1 cellular context compared by ENCODE assay signal in the genomic region with DNA sequence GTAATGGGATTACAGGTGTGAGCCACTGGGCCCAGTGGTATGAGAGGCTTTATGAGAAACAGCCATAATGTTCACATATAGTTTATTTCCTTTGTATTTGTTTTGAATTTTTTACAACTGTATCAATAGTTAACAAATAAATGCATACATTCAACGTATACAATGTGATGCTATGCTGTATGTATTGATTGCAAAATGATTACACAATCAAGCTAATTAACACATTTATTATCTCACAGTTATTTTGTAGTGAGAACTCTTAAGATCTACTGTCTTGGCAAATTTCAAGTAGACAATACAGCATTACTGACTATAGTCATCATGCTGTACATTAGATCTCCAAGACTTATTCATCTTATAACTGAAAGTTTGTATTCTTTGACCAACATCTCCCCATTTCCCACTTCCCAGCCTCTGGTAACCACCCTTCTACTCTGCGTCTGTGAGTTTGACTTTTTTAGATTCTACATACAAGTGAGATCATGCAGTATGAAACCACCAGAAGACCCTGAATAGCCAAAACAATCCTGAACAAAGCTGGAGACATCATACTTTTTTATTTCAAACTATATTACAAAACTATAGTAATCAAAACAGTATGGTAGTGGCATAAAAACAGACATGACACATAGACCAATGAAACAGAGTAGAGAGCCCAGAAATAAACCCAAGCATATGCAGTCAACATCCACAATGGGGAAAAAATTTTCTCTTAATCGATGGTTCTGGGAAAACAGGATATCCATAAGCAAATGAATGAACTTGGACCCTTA.
A peak's percentile ranks its signal among the peaks of the same experiment; 100 is the strongest.
TF ChIP-seq lines count a peak whose summit lies in the region.

No MANE protein-coding gene starts in this region.

TF ChIP-seq in HEK293, 187 proteins besides CTCF, POLR2A, EP300 and RAD21 (continued from another document):
- TF ChIP-seq ZNF280D (tag by site-specific recombination; IDR thresholded peaks at IDR 0.05), result peak; percentile 98
- TF ChIP-seq PRDM10 (tag by site-specific recombination; IDR thresholded peaks at IDR 0.05), result no peak
- TF ChIP-seq ZNF580 (tag by site-specific recombination; IDR thresholded peaks at IDR 0.05), result 0 out of 2 replicates have a peak, but pooled peaks have one; percentile 24
- no peak for TF ChIP-seq ZFHX2 (tag by site-specific recombination; conservative IDR thresholded peaks at IDR 0.05)
- TF ChIP-seq ZNF626 (tag by site-specific recombination; IDR thresholded peaks at IDR 0.05), result 0 out of 2 replicates have a peak, but pooled peaks have one; percentile 13
